In genomic region chr12:111597731-111598636, GRCh38 we compare ENCODE assay signal across 8 cellular contexts. TPM values are rescaled to one million over a fixed set of nuclear protein-coding genes. Genes with fewer than 3 reads are reported as not detected.
DNase-seq lines count a peak whose midpoint lies in the region; ATAC-seq and TF ChIP-seq lines count a peak whose summit lies in the region.

No MANE protein-coding gene starts in this region.

- WGBS in esophagus muscularis mucosa, result 0% methylated on average over 3 of the region's 73 CpGs
- 0 to 1% methylated on average over 15 to 51 of the region's 73 CpGs for WGBS in testis, 2 donors

- peak overlapping the region; percentile 92 for H3K4me3 Mint-ChIP-seq in activated T-cell treated with anti-CD3 and anti-CD28 coated beads, Interleukin-2, amount 50 U/mL, for 4 hours

- no peaks in the 10 kb centered on the region for H3K9me3 Mint-ChIP-seq in activated T-cell treated with anti-CD3 and anti-CD28 coated beads, Interleukin-2, amount 50 U/mL, for 4 hours

- no peaks in the 10 kb centered on the region for H3K36me3 ChIP-seq in esophagus muscularis mucosa
- peaks cover 0 to 15% of the 10 kb centered on the region in 2 donors for H3K36me3 ChIP-seq in muscle layer of duodenum (ENCODE audit: control insufficient read depth in 1 of 2, insufficient read depth in 2 of 2, low read length in 2 of 2)
- no peaks in the 10 kb centered on the region for H3K36me3 ChIP-seq in testis (ENCODE audit: low read depth, missing control alignments)

- in situ Hi-C loops in G401 (cut with HindIII; ENCODE audit: low sequenced_read_pairs), result loop anchor here (25.0 kb wide), 1 partner anchor 89 kb away; the partner anchor contains the start of genes ACAD10 and BRAP

- peaks cover 35% of the 10 kb centered on the region for H3K4me1 Mint-ChIP-seq in activated T-cell treated with anti-CD3 and anti-CD28 coated beads, Interleukin-2, amount 50 U/mL, for 4 hours (ENCODE audit: low read depth)

- no peaks in the 10 kb centered on the region for H3K27me3 Mint-ChIP-seq in activated T-cell treated with anti-CD3 and anti-CD28 coated beads, Interleukin-2, amount 50 U/mL, for 4 hours (ENCODE audit: low read depth)

- TF ChIP-seq POLR2A in esophagus muscularis mucosa (IDR thresholded peaks at IDR 0.05; ENCODE audit: low read depth) (no peak), testis (IDR thresholded peaks at IDR 0.05) (no peak)

- peak overlapping the region; percentile 91 to 99 (median 97) for H3K4me3 ChIP-seq in esophagus muscularis mucosa
- H3K4me3 ChIP-seq in muscle layer of duodenum (ENCODE audit: low read depth in 1 of 2, low read length in 2 of 2), result peak overlapping the region; percentile 81 to 96
- peak overlapping the region; percentile 82 to 92 for H3K4me3 ChIP-seq in testis

- no peaks in the 10 kb centered on the region for H3K27me3 ChIP-seq in esophagus muscularis mucosa
- no peaks in the 10 kb centered on the region for H3K27me3 ChIP-seq in muscle layer of duodenum (ENCODE audit: low read depth, low read length)
- no peaks in the 10 kb centered on the region for H3K27me3 ChIP-seq in testis

- peak overlapping the region; percentile 96 to 98 (median 97) for H3K27ac ChIP-seq in esophagus muscularis mucosa (replicated peaks in 1 of 4)
- H3K27ac ChIP-seq in muscle layer of duodenum (ENCODE audit: low read length), result peak overlapping the region; percentile 83
- H3K27ac ChIP-seq in testis, result peak overlapping the region; percentile 93 to 97

- DNase-seq in G401 (ENCODE audit: low spot score) (peak; percentile 43), HCEC 1CT (peak; percentile 26), NCI-H526 (lab: John Stamatoyannopoulos, UW) (peak; percentile 32 to 70), esophagus muscularis mucosa (ENCODE audit: extremely low spot score) (no peak), testis (peak; percentile 54)
- peak; percentile 10 for DNase-seq in activated T-cell treated with anti-CD3 and anti-CD28 coated beads, Interleukin-2, amount 50 U/mL, for 4 hours

- no peak for TF ChIP-seq EP300 in esophagus muscularis mucosa (IDR thresholded peaks at IDR 0.05)

- H3K4me1 ChIP-seq in esophagus muscularis mucosa, result peaks cover 46 to 54% (median 54%) of the 10 kb centered on the region in 4 donors
- peaks cover 6 to 33% of the 10 kb centered on the region in 2 donors for H3K4me1 ChIP-seq in muscle layer of duodenum (ENCODE audit: control insufficient read depth in 1 of 2, insufficient read depth in 2 of 2, low read length in 2 of 2)
- H3K4me1 ChIP-seq in testis, result peaks cover 40% of the 10 kb centered on the region

- TF ChIP-seq CTCF in esophagus muscularis mucosa (IDR thresholded peaks at IDR 0.05), result no peak
- TF ChIP-seq CTCF in testis (IDR thresholded peaks at IDR 0.05), result no peak

- no peak for ATAC-seq in activated T-cell treated with anti-CD3 and anti-CD28 coated beads, Interleukin-2, amount 50 U/mL, for 4 hours
- ATAC-seq in GM21447 (IDR thresholded peaks at IDR 0.05; ENCODE audit: unreplicated experiment), result no peak

- intact Hi-C loops in esophagus muscularis mucosa (cut with DNase I), result loop anchor here (5.0 kb wide), 1 partner anchor 41 kb away; no protein-coding TSS in a partner anchor
- intact Hi-C loops in testis (cut with DNase I; ENCODE audit: low total_unique reads), result no loop called here

- no peaks in the 10 kb centered on the region for H3K36me3 Mint-ChIP-seq in activated T-cell treated with anti-CD3 and anti-CD28 coated beads, Interleukin-2, amount 50 U/mL, for 4 hours (ENCODE audit: insufficient read depth)

- H3K9me3 ChIP-seq in esophagus muscularis mucosa (no peaks in the 10 kb centered on the region), muscle layer of duodenum (ENCODE audit: control insufficient read depth in 1 of 2, low read length in 2 of 2) (no peaks in the 10 kb centered on the region), testis (no peaks in the 10 kb centered on the region)

RNA-seq across cellular contexts. Expression of gene ATXN2, which starts 1.1 kb away (rescaled TPM):
- 11.3 and 22.7 TPM in 2 replicates for total RNA-seq in G401 (2014; rRNA removed; shearing (Covaris generic))
- 10 to 100 TPM; 32.3 to 34.8 (median 34.2) TPM for total RNA-seq in activated T-cell treated with anti-CD3 and anti-CD28 coated beads, Interleukin-2, amount 50 U/mL, for 4 hours
- total RNA-seq in esophagus muscularis mucosa (10 to 100 TPM; 32.0 to 57.3 (median 52.0) TPM), testis (100 to 1,000 TPM; 145 to 165 TPM)
- polyA plus RNA-seq in testis (ENCODE audit: insufficient read depth, low read depth, low replicate concordance), result 61.4 TPM
